1 cellular context compared by ENCODE assay signal in genomic region chr3:129971368-129972052, GRCh38.
TF ChIP-seq lines count a peak whose summit lies in the region.

No MANE protein-coding gene starts in this region.

TF ChIP-seq in HepG2, 621 proteins besides CTCF, POLR2A, EP300 and RAD21 (continued from another document and continues in another):
- TF ChIP-seq, protein P1, sequence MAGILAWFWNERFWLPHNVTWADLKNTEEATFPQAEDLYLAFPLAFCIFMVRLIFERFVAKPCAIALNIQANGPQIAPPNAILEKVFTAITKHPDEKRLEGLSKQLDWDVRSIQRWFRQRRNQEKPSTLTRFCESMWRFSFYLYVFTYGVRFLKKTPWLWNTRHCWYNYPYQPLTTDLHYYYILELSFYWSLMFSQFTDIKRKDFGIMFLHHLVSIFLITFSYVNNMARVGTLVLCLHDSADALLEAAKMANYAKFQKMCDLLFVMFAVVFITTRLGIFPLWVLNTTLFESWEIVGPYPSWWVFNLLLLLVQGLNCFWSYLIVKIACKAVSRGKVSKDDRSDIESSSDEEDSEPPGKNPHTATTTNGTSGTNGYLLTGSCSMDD (CRISPR knock-in tag; IDR thresholded peaks at IDR 0.05) = no peak
- TF ChIP-seq ZNF878 (CRISPR knock-in tag; IDR thresholded peaks at IDR 0.05) (no peak), ZNF816 (CRISPR knock-in tag; IDR thresholded peaks at IDR 0.05; ENCODE audit: borderline replicate concordance) (no peak), ZNF124 (CRISPR knock-in tag; IDR thresholded peaks at IDR 0.05) (no peak), TOE1 (CRISPR knock-in tag; IDR thresholded peaks at IDR 0.05) (no peak), TBX2 (CRISPR knock-in tag; IDR thresholded peaks at IDR 0.05; ENCODE audit: borderline replicate concordance) (peak; percentile 58), ZNF512B (CRISPR knock-in tag; IDR thresholded peaks at IDR 0.05; ENCODE audit: borderline replicate concordance) (no peak), NR2F6 (IDR thresholded peaks at IDR 0.05) (peak; percentile 79), NR2F6 (CRISPR knock-in tag; IDR thresholded peaks at IDR 0.05) (no peak), PCBP1 (IDR thresholded peaks at IDR 0.05; ENCODE audit: borderline replicate concordance, low read depth, low read length) (0 out of 2 replicates have a peak, but pooled peaks have one; percentile 55), ZMYM2 (CRISPR knock-in tag; IDR thresholded peaks at IDR 0.05) (no peak), NFYC (CRISPR knock-in tag; IDR thresholded peaks at IDR 0.05) (peak; percentile 33; the same call in 1 of the 2 replicates), SAP130 (CRISPR knock-in tag; IDR thresholded peaks at IDR 0.05; ENCODE audit: low read depth) (no peak), SOX5 (CRISPR knock-in tag; IDR thresholded peaks at IDR 0.05; ENCODE audit: borderline replicate concordance) (peak; percentile 29; the same call in 1 of the 2 replicates), PRPF4 (IDR thresholded peaks at IDR 0.05; ENCODE audit: low read depth, low read length, poor library complexity, severe bottlenecking) (no peak), BRCA1 (CRISPR knock-in tag; IDR thresholded peaks at IDR 0.05) (no peak), FOXK1 (CRISPR knock-in tag; IDR thresholded peaks at IDR 0.05; ENCODE audit: borderline replicate concordance, low read depth) (peak; percentile 35; the same call in 1 of the 2 replicates), MAFK (conservative IDR thresholded peaks at IDR 0.05 in 1 of 2, IDR thresholded peaks at IDR 0.05 in 1 of 2; ENCODE audit: low read length in 2 of 2) (no peak), FOXP1 (IDR thresholded peaks at IDR 0.05) (no peak), FOXP1 (CRISPR knock-in tag; IDR thresholded peaks at IDR 0.05) (peak; percentile 85), KDM1A (CRISPR knock-in tag; IDR thresholded peaks at IDR 0.05) (0 out of 2 replicates have a peak, but pooled peaks have one; percentile 32), SP5 (CRISPR knock-in tag; IDR thresholded peaks at IDR 0.05; ENCODE audit: borderline replicate concordance, low read depth) (0 out of 2 replicates have a peak, but pooled peaks have one; percentile 25), ZMYM4 (CRISPR knock-in tag; IDR thresholded peaks at IDR 0.05) (0 out of 2 replicates have a peak, but pooled peaks have one; percentile 19), FOXA1 (IDR thresholded peaks at IDR 0.05) (no peak; the same call in 1 of the 2 replicates), FOXA1 (CRISPR knock-in tag; IDR thresholded peaks at IDR 0.05) (peak; percentile 65), ZNF891 (CRISPR knock-in tag; IDR thresholded peaks at IDR 0.05) (no peak), ZFP36 (IDR thresholded peaks at IDR 0.05; ENCODE audit: borderline replicate concordance, low read depth, low read length, partially characterized antibody) (no peak), BCL6 (CRISPR knock-in tag; IDR thresholded peaks at IDR 0.05) (peak; percentile 77), ZSCAN22 (CRISPR knock-in tag; IDR thresholded peaks at IDR 0.05) (no peak), FOXA3 (CRISPR knock-in tag; IDR thresholded peaks at IDR 0.05) (peak; percentile 75)
- TF ChIP-seq, protein P2, sequence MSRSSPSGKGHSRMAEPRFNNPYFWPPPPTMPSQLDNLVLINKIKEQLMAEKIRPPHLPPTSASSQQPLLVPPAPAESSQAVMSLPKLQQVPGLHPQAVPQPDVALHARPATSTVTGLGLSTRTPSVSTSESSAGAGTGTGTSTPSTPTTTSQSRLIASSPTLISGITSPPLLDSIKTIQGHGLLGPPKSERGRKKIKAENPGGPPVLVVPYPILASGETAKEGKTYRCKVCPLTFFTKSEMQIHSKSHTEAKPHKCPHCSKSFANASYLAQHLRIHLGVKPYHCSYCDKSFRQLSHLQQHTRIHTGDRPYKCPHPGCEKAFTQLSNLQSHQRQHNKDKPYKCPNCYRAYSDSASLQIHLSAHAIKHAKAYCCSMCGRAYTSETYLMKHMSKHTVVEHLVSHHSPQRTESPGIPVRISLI (CRISPR knock-in tag; IDR thresholded peaks at IDR 0.05; ENCODE audit: borderline replicate concordance) = peak; percentile 57; the same call in 1 of the 2 replicates
- TF ChIP-seq, protein P3, sequence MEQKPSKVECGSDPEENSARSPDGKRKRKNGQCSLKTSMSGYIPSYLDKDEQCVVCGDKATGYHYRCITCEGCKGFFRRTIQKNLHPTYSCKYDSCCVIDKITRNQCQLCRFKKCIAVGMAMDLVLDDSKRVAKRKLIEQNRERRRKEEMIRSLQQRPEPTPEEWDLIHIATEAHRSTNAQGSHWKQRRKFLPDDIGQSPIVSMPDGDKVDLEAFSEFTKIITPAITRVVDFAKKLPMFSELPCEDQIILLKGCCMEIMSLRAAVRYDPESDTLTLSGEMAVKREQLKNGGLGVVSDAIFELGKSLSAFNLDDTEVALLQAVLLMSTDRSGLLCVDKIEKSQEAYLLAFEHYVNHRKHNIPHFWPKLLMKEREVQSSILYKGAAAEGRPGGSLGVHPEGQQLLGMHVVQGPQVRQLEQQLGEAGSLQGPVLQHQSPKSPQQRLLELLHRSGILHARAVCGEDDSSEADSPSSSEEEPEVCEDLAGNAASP (CRISPR knock-in tag; IDR thresholded peaks at IDR 0.05; ENCODE audit: borderline replicate concordance) = peak; percentile 47; the same call in 1 of the 2 replicates
- TF ChIP-seq, protein P4, sequence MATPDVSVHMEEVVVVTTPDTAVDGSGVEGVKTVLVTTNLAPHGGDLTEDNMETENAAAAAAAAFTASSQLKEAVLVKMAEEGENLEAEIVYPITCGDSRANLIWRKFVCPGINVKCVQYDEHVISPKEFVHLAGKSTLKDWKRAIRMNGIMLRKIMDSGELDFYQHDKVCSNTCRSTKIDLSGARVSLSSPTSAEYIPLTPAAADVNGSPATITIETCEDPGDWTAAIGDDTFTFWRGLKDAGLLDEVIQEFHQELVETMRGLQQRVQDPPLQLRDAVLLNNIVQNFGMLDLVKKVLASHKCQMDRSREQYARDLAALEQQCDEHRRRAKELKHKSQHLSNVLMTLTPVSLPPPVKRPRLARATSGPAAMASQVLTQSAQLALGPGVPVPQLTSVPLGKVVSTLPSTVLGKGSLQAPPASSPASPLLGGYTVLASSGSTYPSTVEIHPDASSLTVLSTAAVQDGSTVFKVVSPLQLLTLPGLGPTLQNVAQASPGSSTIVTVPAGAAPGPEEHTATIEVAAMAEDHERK (CRISPR knock-in tag; IDR thresholded peaks at IDR 0.05; ENCODE audit: low read depth) = no peak
- TF ChIP-seq, protein P5, sequence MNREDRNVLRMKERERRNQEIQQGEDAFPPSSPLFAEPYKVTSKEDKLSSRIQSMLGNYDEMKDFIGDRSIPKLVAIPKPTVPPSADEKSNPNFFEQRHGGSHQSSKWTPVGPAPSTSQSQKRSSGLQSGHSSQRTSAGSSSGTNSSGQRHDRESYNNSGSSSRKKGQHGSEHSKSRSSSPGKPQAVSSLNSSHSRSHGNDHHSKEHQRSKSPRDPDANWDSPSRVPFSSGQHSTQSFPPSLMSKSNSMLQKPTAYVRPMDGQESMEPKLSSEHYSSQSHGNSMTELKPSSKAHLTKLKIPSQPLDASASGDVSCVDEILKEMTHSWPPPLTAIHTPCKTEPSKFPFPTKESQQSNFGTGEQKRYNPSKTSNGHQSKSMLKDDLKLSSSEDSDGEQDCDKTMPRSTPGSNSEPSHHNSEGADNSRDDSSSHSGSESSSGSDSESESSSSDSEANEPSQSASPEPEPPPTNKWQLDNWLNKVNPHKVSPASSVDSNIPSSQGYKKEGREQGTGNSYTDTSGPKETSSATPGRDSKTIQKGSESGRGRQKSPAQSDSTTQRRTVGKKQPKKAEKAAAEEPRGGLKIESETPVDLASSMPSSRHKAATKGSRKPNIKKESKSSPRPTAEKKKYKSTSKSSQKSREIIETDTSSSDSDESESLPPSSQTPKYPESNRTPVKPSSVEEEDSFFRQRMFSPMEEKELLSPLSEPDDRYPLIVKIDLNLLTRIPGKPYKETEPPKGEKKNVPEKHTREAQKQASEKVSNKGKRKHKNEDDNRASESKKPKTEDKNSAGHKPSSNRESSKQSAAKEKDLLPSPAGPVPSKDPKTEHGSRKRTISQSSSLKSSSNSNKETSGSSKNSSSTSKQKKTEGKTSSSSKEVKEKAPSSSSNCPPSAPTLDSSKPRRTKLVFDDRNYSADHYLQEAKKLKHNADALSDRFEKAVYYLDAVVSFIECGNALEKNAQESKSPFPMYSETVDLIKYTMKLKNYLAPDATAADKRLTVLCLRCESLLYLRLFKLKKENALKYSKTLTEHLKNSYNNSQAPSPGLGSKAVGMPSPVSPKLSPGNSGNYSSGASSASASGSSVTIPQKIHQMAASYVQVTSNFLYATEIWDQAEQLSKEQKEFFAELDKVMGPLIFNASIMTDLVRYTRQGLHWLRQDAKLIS (CRISPR knock-in tag; IDR thresholded peaks at IDR 0.05) = no peak
- TF ChIP-seq, protein P6, sequence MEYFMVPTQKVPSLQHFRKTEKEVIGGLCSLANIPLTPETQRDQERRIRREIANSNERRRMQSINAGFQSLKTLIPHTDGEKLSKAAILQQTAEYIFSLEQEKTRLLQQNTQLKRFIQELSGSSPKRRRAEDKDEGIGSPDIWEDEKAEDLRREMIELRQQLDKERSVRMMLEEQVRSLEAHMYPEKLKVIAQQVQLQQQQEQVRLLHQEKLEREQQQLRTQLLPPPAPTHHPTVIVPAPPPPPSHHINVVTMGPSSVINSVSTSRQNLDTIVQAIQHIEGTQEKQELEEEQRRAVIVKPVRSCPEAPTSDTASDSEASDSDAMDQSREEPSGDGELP (IDR thresholded peaks at IDR 0.05; ENCODE audit: borderline replicate concordance, low read depth) = 0 out of 2 replicates have a peak, but pooled peaks have one; percentile 11
- TF ChIP-seq, protein P7, sequence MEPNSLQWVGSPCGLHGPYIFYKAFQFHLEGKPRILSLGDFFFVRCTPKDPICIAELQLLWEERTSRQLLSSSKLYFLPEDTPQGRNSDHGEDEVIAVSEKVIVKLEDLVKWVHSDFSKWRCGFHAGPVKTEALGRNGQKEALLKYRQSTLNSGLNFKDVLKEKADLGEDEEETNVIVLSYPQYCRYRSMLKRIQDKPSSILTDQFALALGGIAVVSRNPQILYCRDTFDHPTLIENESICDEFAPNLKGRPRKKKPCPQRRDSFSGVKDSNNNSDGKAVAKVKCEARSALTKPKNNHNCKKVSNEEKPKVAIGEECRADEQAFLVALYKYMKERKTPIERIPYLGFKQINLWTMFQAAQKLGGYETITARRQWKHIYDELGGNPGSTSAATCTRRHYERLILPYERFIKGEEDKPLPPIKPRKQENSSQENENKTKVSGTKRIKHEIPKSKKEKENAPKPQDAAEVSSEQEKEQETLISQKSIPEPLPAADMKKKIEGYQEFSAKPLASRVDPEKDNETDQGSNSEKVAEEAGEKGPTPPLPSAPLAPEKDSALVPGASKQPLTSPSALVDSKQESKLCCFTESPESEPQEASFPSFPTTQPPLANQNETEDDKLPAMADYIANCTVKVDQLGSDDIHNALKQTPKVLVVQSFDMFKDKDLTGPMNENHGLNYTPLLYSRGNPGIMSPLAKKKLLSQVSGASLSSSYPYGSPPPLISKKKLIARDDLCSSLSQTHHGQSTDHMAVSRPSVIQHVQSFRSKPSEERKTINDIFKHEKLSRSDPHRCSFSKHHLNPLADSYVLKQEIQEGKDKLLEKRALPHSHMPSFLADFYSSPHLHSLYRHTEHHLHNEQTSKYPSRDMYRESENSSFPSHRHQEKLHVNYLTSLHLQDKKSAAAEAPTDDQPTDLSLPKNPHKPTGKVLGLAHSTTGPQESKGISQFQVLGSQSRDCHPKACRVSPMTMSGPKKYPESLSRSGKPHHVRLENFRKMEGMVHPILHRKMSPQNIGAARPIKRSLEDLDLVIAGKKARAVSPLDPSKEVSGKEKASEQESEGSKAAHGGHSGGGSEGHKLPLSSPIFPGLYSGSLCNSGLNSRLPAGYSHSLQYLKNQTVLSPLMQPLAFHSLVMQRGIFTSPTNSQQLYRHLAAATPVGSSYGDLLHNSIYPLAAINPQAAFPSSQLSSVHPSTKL (CRISPR knock-in tag; IDR thresholded peaks at IDR 0.05) = peak; percentile 65; the same call in 1 of the 2 replicates
- TF ChIP-seq, protein P8, sequence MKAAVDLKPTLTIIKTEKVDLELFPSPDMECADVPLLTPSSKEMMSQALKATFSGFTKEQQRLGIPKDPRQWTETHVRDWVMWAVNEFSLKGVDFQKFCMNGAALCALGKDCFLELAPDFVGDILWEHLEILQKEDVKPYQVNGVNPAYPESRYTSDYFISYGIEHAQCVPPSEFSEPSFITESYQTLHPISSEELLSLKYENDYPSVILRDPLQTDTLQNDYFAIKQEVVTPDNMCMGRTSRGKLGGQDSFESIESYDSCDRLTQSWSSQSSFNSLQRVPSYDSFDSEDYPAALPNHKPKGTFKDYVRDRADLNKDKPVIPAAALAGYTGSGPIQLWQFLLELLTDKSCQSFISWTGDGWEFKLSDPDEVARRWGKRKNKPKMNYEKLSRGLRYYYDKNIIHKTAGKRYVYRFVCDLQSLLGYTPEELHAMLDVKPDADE (CRISPR knock-in tag; IDR thresholded peaks at IDR 0.05) = no peak
- TF ChIP-seq, protein P9, sequence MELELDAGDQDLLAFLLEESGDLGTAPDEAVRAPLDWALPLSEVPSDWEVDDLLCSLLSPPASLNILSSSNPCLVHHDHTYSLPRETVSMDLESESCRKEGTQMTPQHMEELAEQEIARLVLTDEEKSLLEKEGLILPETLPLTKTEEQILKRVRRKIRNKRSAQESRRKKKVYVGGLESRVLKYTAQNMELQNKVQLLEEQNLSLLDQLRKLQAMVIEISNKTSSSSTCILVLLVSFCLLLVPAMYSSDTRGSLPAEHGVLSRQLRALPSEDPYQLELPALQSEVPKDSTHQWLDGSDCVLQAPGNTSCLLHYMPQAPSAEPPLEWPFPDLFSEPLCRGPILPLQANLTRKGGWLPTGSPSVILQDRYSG (CRISPR knock-in tag; IDR thresholded peaks at IDR 0.05) = no peak
- TF ChIP-seq, protein P10, sequence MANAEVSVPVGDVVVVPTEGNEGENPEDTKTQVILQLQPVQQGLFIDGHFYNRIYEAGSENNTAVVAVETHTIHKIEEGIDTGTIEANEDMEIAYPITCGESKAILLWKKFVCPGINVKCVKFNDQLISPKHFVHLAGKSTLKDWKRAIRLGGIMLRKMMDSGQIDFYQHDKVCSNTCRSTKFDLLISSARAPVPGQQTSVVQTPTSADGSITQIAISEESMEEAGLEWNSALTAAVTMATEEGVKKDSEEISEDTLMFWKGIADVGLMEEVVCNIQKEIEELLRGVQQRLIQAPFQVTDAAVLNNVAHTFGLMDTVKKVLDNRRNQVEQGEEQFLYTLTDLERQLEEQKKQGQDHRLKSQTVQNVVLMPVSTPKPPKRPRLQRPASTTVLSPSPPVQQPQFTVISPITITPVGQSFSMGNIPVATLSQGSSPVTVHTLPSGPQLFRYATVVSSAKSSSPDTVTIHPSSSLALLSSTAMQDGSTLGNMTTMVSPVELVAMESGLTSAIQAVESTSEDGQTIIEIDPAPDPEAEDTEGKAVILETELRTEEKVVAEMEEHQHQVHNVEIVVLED (CRISPR knock-in tag; IDR thresholded peaks at IDR 0.05; ENCODE audit: borderline replicate concordance) = no peak
